8 cellular contexts compared by ENCODE assay signal in genomic region chr9:136864996-136865767, GRCh38. TPM values are rescaled to one million over a fixed set of nuclear protein-coding genes. Genes with fewer than 3 reads are reported as not detected.
DNase-seq lines count a peak whose midpoint lies in the region; ATAC-seq and TF ChIP-seq lines count a peak whose summit lies in the region.

No MANE protein-coding gene starts in this region.

- peak overlapping the region; percentile 45 for H3K9ac ChIP-seq in ES-I3 (ENCODE audit: low read depth, low read length)

- peak overlapping the region; percentile 84 for H3K4me3 Mint-ChIP-seq in T-helper 1 cell treated with Interleukin-12 subunit alpha and Interleukin-12 subunit beta and Interleukin-4 antibody, amounts not matched to agents 30 μg/mL and 1 μg/mL, for 36 hours
- peak overlapping the region; percentile 82 for H3K4me3 Mint-ChIP-seq in progenitor cell of endocrine pancreas (ENCODE audit: low read depth)

- TF ChIP-seq CTCF in fibroblast of pulmonary artery (IDR thresholded peaks at IDR 0.05; ENCODE audit: low read length, missing control alignments) (no peak), progenitor cell of endocrine pancreas (IDR thresholded peaks at IDR 0.05; ENCODE audit: unreplicated experiment) (no peak)

- no peak for DNase-seq in fibroblast of pulmonary artery (ENCODE audit: low read depth)
- DNase-seq in progenitor cell of endocrine pancreas (ENCODE audit: low spot score, unreplicated experiment), result no peak
- DNase-seq in NCI-H69 (lab: John Stamatoyannopoulos, UW), result no peak
- DNase-seq in caudate nucleus (lab: John Stamatoyannopoulos, UW), result no peak
- no peak for DNase-seq in NCI-H2107 treated with DMSO at 0.1 percent for 48 hours (lab: John Stamatoyannopoulos, UW; ENCODE audit: unreplicated experiment)

- H3K27ac Mint-ChIP-seq in T-helper 1 cell treated with Interleukin-12 subunit alpha and Interleukin-12 subunit beta and Interleukin-4 antibody, amounts not matched to agents 30 μg/mL and 1 μg/mL, for 36 hours, result peak overlapping the region; percentile 74
- peak overlapping the region; percentile 93 for H3K27ac Mint-ChIP-seq in progenitor cell of endocrine pancreas

- H3K9me3 Mint-ChIP-seq in T-helper 1 cell treated with Interleukin-12 subunit alpha and Interleukin-12 subunit beta and Interleukin-4 antibody, amounts not matched to agents 30 μg/mL and 1 μg/mL, for 36 hours, result no peaks in the 10 kb centered on the region
- peaks cover 12% of the 10 kb centered on the region for H3K9me3 Mint-ChIP-seq in progenitor cell of endocrine pancreas (ENCODE audit: low read depth)

- no peaks in the 10 kb centered on the region for H3K27me3 Mint-ChIP-seq in T-helper 1 cell treated with Interleukin-12 subunit alpha and Interleukin-12 subunit beta and Interleukin-4 antibody, amounts not matched to agents 30 μg/mL and 1 μg/mL, for 36 hours (ENCODE audit: low read depth)
- no peaks in the 10 kb centered on the region for H3K27me3 Mint-ChIP-seq in progenitor cell of endocrine pancreas

- H3K36me3 ChIP-seq in ES-I3 (ENCODE audit: insufficient read depth, low read length), result peaks cover 24% of the 10 kb centered on the region

- no peaks in the 10 kb centered on the region; the same call in 1 of the 2 replicates for H3K4me1 ChIP-seq in ES-I3 (ENCODE audit: insufficient read depth, low read length)

- H3K9me3 ChIP-seq in ES-I3 (ENCODE audit: control insufficient read depth, insufficient read depth, low read length), result peaks cover 6% of the 10 kb centered on the region; the same call in 1 of the 2 replicates

- peak overlapping the region; percentile 75 for H3K4me3 ChIP-seq in fibroblast of pulmonary artery (replicated peaks; ENCODE audit: low read depth, low read length)

- H3K27ac ChIP-seq in caudate nucleus (ENCODE audit: low read depth, low read length), result no peak overlapping the region

- H3K4me1 Mint-ChIP-seq in T-helper 1 cell treated with Interleukin-12 subunit alpha and Interleukin-12 subunit beta and Interleukin-4 antibody, amounts not matched to agents 30 μg/mL and 1 μg/mL, for 36 hours (ENCODE audit: low read depth), result peaks cover 22% of the 10 kb centered on the region
- H3K4me1 Mint-ChIP-seq in progenitor cell of endocrine pancreas (ENCODE audit: low read depth), result peaks cover 3% of the 10 kb centered on the region

- ATAC-seq in HG03139 (IDR thresholded peaks at IDR 0.05; ENCODE audit: unreplicated experiment), result no peak

- H3K36me3 Mint-ChIP-seq in T-helper 1 cell treated with Interleukin-12 subunit alpha and Interleukin-12 subunit beta and Interleukin-4 antibody, amounts not matched to agents 30 μg/mL and 1 μg/mL, for 36 hours (ENCODE audit: low read depth), result peaks cover 20% of the 10 kb centered on the region
- peaks cover 15% of the 10 kb centered on the region for H3K36me3 Mint-ChIP-seq in progenitor cell of endocrine pancreas (ENCODE audit: insufficient read depth)

RNA-seq across cellular contexts. Expression of gene EDF1, which starts 0.9 kb away (rescaled TPM):
- total RNA-seq in progenitor cell of endocrine pancreas, result 297 and 310 TPM in 2 replicates

RNA-seq across cellular contexts. Expression of gene MAMDC4, which starts 13.0 kb away (rescaled TPM):
- total RNA-seq in progenitor cell of endocrine pancreas, result 36.7 and 40.0 TPM in 2 replicates

RNA-seq across cellular contexts. Expression of gene PHPT1, which starts 16.0 kb away (rescaled TPM):
- 168 and 169 TPM in 2 replicates for total RNA-seq in progenitor cell of endocrine pancreas

RNA-seq across cellular contexts. Expression of gene TRAF2, which starts 21.1 kb away (rescaled TPM):
- 23.4 and 23.8 TPM in 2 replicates for total RNA-seq in progenitor cell of endocrine pancreas

RNA-seq across cellular contexts. Expression of gene AJM1, which starts 22.9 kb away (rescaled TPM):
- total RNA-seq in progenitor cell of endocrine pancreas, result 5.1 and 5.8 TPM in 2 replicates
